ENCODE assay signal across 13 cellular contexts in the genomic region with DNA sequence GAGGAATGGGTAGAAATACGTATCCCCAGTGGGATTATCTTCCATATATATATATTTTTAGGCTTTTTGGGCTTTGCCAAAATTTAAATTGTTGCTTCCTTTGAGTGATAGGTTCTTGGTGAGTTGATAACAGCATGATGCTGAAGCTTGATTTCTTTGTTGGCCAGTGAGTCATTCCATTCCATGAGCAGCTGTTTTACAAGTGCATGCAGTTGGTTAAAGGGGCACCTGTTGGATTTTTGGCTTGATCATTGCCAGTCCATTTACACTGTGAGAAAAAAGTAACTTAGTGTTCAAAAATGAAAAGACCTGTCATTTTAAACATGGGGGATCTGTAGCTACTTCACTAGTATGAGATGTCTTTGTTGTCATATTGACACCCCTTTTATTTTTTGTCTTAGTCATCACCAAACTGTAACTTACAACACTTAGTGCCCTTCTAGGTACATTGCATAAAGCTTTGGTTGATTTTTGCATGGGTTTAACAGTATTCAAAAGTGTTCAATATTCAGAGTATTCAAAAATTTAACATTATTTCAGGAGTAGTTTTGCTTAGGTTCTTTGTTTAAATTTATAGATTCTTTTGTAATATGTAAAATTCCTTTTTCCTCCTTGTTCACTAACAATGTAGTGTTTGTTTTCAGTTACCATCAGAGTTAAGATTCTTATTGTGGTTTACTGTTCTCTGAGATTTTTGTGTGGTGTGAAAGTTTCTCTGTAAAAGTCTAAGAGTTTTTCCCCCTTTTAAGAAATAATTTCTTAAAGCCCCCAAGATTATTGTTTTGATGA. TPM values are rescaled to one million over a fixed set of nuclear protein-coding genes. Genes with fewer than 3 reads are reported as not detected.
DNase-seq lines count a peak whose midpoint lies in the region; ATAC-seq and TF ChIP-seq lines count a peak whose summit lies in the region.
"Had no signal": no experiment of that assay in that cellular context is flagged by ENCODE, and none has a peak within 500 bp of the region (broad histone marks: within the 10 kb centered on the region; RNA-seq: fewer than 3 reads in every experiment).

No MANE protein-coding gene starts in this region.

- H3K27ac ChIP-seq in uterus (no peak overlapping the region), endodermal cell (ENCODE audit: low read depth, low read length) (no peak overlapping the region)
- H3K27ac ChIP-seq: skin epidermis, stomach had no signal

- intact Hi-C loops in uterus (cut with DNase I; ENCODE audit: low total_unique reads) (no loop called here), cardiac septum (cut with DNase I) (loop anchor here (10.0 kb wide), 1 partner anchor 95 kb away; no protein-coding TSS in a partner anchor)

- peak; percentile 7 for DNase-seq in NCI-H69 (lab: John Stamatoyannopoulos, UW)
- no peak for DNase-seq in nephron progenitor cell
- no peak for DNase-seq in uterus
- DNase-seq in cardiac septum (ENCODE audit: low spot score) = no peak
- DNase-seq in NCI-H82 (lab: John Stamatoyannopoulos, UW) = no peak
- DNase-seq in endodermal cell = no peak
- DNase-seq: NCI-H2227 treated with DMSO at 0.1 percent for 48 hours, stomach had no signal

- no peak overlapping the region for H3K4me3 ChIP-seq in uterus
- H3K4me3 ChIP-seq in endodermal cell (ENCODE audit: low read length) = no peak overlapping the region
- H3K4me3 ChIP-seq: skin epidermis, stomach had no signal

- peak overlapping the region; percentile 73 for H3K27ac Mint-ChIP-seq in nephron progenitor cell
- H3K27ac Mint-ChIP-seq in endodermal cell = no peak overlapping the region
- H3K27ac Mint-ChIP-seq: activated naive CD4-positive, alpha-beta T cell treated with anti-CD3 and anti-CD28 coated beads, Interleukin-2, amount 50 U/mL, for 24 hours had no signal

- H3K36me3 Mint-ChIP-seq in nephron progenitor cell (ENCODE audit: low read depth) (peaks cover 40% of the 10 kb centered on the region), endodermal cell (ENCODE audit: low read depth) (peaks cover 23% of the 10 kb centered on the region)

- TF ChIP-seq POLR2A in uterus (IDR thresholded peaks at IDR 0.05) = no peak

- H3K9me3 ChIP-seq in uterus (no peaks in the 10 kb centered on the region), endodermal cell (ENCODE audit: control insufficient read depth, low read length) (peaks cover 3% of the 10 kb centered on the region)
- H3K9me3 ChIP-seq: stomach had no signal

- no CpG with 5 or more reads among the region's 1 CpG for WGBS in endodermal cell (ENCODE audit: insufficient coverage in 1 of 2, insufficient read length in 1 of 2), 2 experiments

- H3K27me3 Mint-ChIP-seq in nephron progenitor cell (ENCODE audit: low read depth, poor library complexity) (no peaks in the 10 kb centered on the region), endodermal cell (ENCODE audit: insufficient read depth) (no peaks in the 10 kb centered on the region)
- H3K27me3 Mint-ChIP-seq: activated naive CD4-positive, alpha-beta T cell treated with anti-CD3 and anti-CD28 coated beads, Interleukin-2, amount 50 U/mL, for 24 hours had no signal

- ATAC-seq in GM18870 (IDR thresholded peaks at IDR 0.05; ENCODE audit: unreplicated experiment) (peak; percentile 63), HG02798 (IDR thresholded peaks at IDR 0.05; ENCODE audit: poor library complexity, unreplicated experiment) (peak; percentile 46)
- ATAC-seq: esophagus mucosa had no signal

- H3K4me3 Mint-ChIP-seq in nephron progenitor cell (no peak overlapping the region), endodermal cell (no peak overlapping the region)
- H3K4me3 Mint-ChIP-seq: activated naive CD4-positive, alpha-beta T cell treated with anti-CD3 and anti-CD28 coated beads, Interleukin-2, amount 50 U/mL, for 24 hours had no signal

- H3K9me3 Mint-ChIP-seq in nephron progenitor cell (no peaks in the 10 kb centered on the region), endodermal cell (no peaks in the 10 kb centered on the region)
- H3K9me3 Mint-ChIP-seq: activated naive CD4-positive, alpha-beta T cell treated with anti-CD3 and anti-CD28 coated beads, Interleukin-2, amount 50 U/mL, for 24 hours had no signal

- H3K36me3 ChIP-seq in uterus (no peaks in the 10 kb centered on the region), endodermal cell (ENCODE audit: control insufficient read depth, insufficient read depth, low read length) (peaks cover 13% of the 10 kb centered on the region)

- no peak overlapping the region for H3K9ac ChIP-seq in endodermal cell (ENCODE audit: extremely low read depth, low read length, poor library complexity, severe bottlenecking)

- H3K4me1 ChIP-seq in uterus (peaks cover 0 to 7% of the 10 kb centered on the region in 2 donors), endodermal cell (ENCODE audit: control insufficient read depth, insufficient read depth, low read length) (peaks cover 2% of the 10 kb centered on the region)

- no peaks in the 10 kb centered on the region for H3K4me1 Mint-ChIP-seq in nephron progenitor cell
- peaks cover 20% of the 10 kb centered on the region for H3K4me1 Mint-ChIP-seq in endodermal cell

- H3K27me3 ChIP-seq in uterus (no peaks in the 10 kb centered on the region), endodermal cell (ENCODE audit: control insufficient read depth, insufficient read depth, low read length, poor library complexity, severe bottlenecking) (no peaks in the 10 kb centered on the region)
- H3K27me3 ChIP-seq: stomach had no signal

- TF ChIP-seq CTCF in nephron progenitor cell (IDR thresholded peaks at IDR 0.05) (no peak), uterus (IDR thresholded peaks at IDR 0.05) (no peak), endodermal cell (conservative IDR thresholded peaks at IDR 0.05) (no peak)

RNA-seq across cellular contexts. Expression of a gene that starts 8.8 kb away (rescaled TPM):
- 100 to 1,000 TPM in 1 of 4 donors, 10 to 100 TPM in 3; 32.5 to 125 (median 63.5) TPM for total RNA-seq in uterus
- total RNA-seq in cardiac septum = 36.2 TPM
- 10 to 100 TPM; 57.0 to 61.9 TPM for total RNA-seq in endodermal cell
- polyA plus RNA-seq in endodermal cell (2013, experiment 1 of 2) = 26.4 TPM
- 30.1 TPM for polyA plus RNA-seq in endodermal cell (2013, experiment 2 of 2)
